37 cellular contexts compared by ENCODE assay signal in genomic region chr18:31039426-31039825, GRCh38. TPM values are rescaled to one million over a fixed set of nuclear protein-coding genes. Genes with fewer than 3 reads are reported as not detected.
DNase-seq lines count a peak whose midpoint lies in the region; FAIRE-seq and TF ChIP-seq lines count a peak whose summit lies in the region.
"Had no signal": no experiment of that assay in that cellular context is flagged by ENCODE, and none has a peak within 500 bp of the region (broad histone marks: within the 10 kb centered on the region; RNA-seq: fewer than 3 reads in every experiment).

No MANE protein-coding gene starts in this region.

- DNase-seq in D721Med (ENCODE audit: insufficient read length, low spot score) (no peak), LoVo (ENCODE audit: low spot score) (peak; percentile 43), bronchial epithelial cell (ENCODE audit: low read depth) (peak; percentile 78), iris pigment epithelial cell (ENCODE audit: low read depth) (peak; percentile 13), neural progenitor cell (ENCODE audit: low spot score) (no peak), uterus (no peak)
- DNase-seq in effector CD4-positive, alpha-beta T cell: no peak
- DNase-seq in activated T-cell treated with anti-CD3 and anti-CD28 coated beads, Interleukin-2, amount 50 U/mL, for 1 hour: no peak
- DNase-seq: activated CD4-positive, alpha-beta T cell treated with anti-CD3 and anti-CD28 coated beads, Interleukin-2, amount 10 ng/mL, durations not matched to agents 24 days and 14 days; activated CD8-positive, alpha-beta memory T cell treated with anti-CD3 and anti-CD28 coated beads for 24 hours; activated effector memory CD4-positive, alpha-beta T cell treated with Interleukin-2 at 50 U/mL for 16 hours; activated T-cell treated with anti-CD3 and anti-CD28 coated beads for 4 hours; aorta; caudate nucleus; COR-L47; dermis blood vessel endothelial cell; DMS79 treated with DMSO at 0.1 percent for 48 hours; GDM1; hypothalamus; immature natural killer cell; KG1; NCI-H1417 treated with DMSO at 0.1 percent for 48 hours; NCI-H2081; NCI-H2227 treated with DMSO at 0.1 percent for 48 hours; Peyer's patch; posterior cingulate gyrus; right lobe of liver; SIG-M5; stimulated activated CD4-positive, alpha-beta T cell treated with anti-CD3 and anti-CD28 coated beads, Interleukin-12 subunit alpha, Interleukin-12 subunit beta, amount 100 ng/mL, for 4 hours; stimulated activated CD4-positive, alpha-beta T cell treated with anti-CD3 and anti-CD28 coated beads, Interleukin-2, amount 100 ng/mL, for 48 hours; stimulated activated naive CD8-positive, alpha-beta T cell treated with anti-CD3 and anti-CD28 coated beads, Interleukin-15, amount 100 ng/mL, for 72 hours; SW 1271 had no signal

- H3K27ac Mint-ChIP-seq in neural progenitor cell: no peak overlapping the region
- H3K27ac Mint-ChIP-seq: activated CD4-positive, alpha-beta T cell treated with anti-CD3 and anti-CD28 coated beads, Interleukin-2, amount 10 ng/mL, durations not matched to agents 24 days and 14 days; activated naive CD8-positive, alpha-beta T cell; immature natural killer cell; memory B cell; stimulated activated naive CD8-positive, alpha-beta T cell treated with anti-CD3 and anti-CD28 coated beads, Interleukin-15, amount 100 ng/mL, for 72 hours had no signal

- peaks cover 6% of the 10 kb centered on the region for H3K36me3 Mint-ChIP-seq in neural progenitor cell
- H3K36me3 Mint-ChIP-seq: activated naive CD8-positive, alpha-beta T cell had no signal

- H4K20me1 ChIP-seq in neural progenitor cell (ENCODE audit: low read depth): no peaks in the 10 kb centered on the region

- no peak overlapping the region for H3K4me3 Mint-ChIP-seq in neural progenitor cell
- H3K4me3 Mint-ChIP-seq: activated CD4-positive, alpha-beta T cell treated with anti-CD3 and anti-CD28 coated beads, Interleukin-2, amount 10 ng/mL, durations not matched to agents 24 days and 14 days; activated naive CD8-positive, alpha-beta T cell; immature natural killer cell; memory B cell; stimulated activated naive CD8-positive, alpha-beta T cell treated with anti-CD3 and anti-CD28 coated beads, Interleukin-15, amount 100 ng/mL, for 72 hours had no signal

- H3K4me3 ChIP-seq in bronchial epithelial cell (ENCODE audit: low read depth, low read length): no peak overlapping the region
- H3K4me3 ChIP-seq in neural progenitor cell: no peak overlapping the region
- no peak overlapping the region for H3K4me3 ChIP-seq in uterus
- H3K4me3 ChIP-seq: Peyer's patch, right lobe of liver, vagina had no signal

- H3K36me3 ChIP-seq in bronchial epithelial cell (ENCODE audit: control insufficient read depth, insufficient read depth, low read length) (no peaks in the 10 kb centered on the region), neural progenitor cell (no peaks in the 10 kb centered on the region), uterus (no peaks in the 10 kb centered on the region)
- H3K36me3 ChIP-seq: Peyer's patch, right lobe of liver, vagina had no signal

- no peaks in the 10 kb centered on the region for H3K27me3 ChIP-seq in bronchial epithelial cell (ENCODE audit: control insufficient read depth, insufficient read depth, low read length)
- H3K27me3 ChIP-seq in neural progenitor cell: peaks cover 68% of the 10 kb centered on the region
- peaks cover 0 to 46% of the 10 kb centered on the region in 2 donors for H3K27me3 ChIP-seq in uterus
- H3K27me3 ChIP-seq: vagina had no signal

- TF ChIP-seq CTCF in D721Med (IDR thresholded peaks at IDR 0.05; ENCODE audit: insufficient read depth, missing control alignments) (no peak), bronchial epithelial cell (IDR thresholded peaks at IDR 0.05; ENCODE audit: insufficient read depth, low read length, severe bottlenecking) (no peak), neural progenitor cell (IDR thresholded peaks at IDR 0.05) (no peak), uterus (IDR thresholded peaks at IDR 0.05) (no peak)

- H3K27ac ChIP-seq in neural progenitor cell: no peak overlapping the region
- H3K27ac ChIP-seq in uterus: no peak overlapping the region
- H3K27ac ChIP-seq: C4-2B, Peyer's patch, right lobe of liver, vagina had no signal

- H3K4me1 ChIP-seq in neural progenitor cell: no peaks in the 10 kb centered on the region
- H3K4me1 ChIP-seq in uterus: peaks cover 0 to 4% of the 10 kb centered on the region in 2 donors

- H3K9me3 ChIP-seq in neural progenitor cell (ENCODE audit: low read depth) (no peaks in the 10 kb centered on the region), uterus (no peaks in the 10 kb centered on the region)
- H3K9me3 ChIP-seq: right lobe of liver, vagina had no signal

- peaks cover 2% of the 10 kb centered on the region for H3K9me3 Mint-ChIP-seq in neural progenitor cell

- intact Hi-C loops in uterus (cut with DNase I; ENCODE audit: low total_unique reads): no loop called here

- no peak overlapping the region for H3K9ac ChIP-seq in neural progenitor cell

- H2AFZ ChIP-seq in neural progenitor cell (replicated peaks): no peak overlapping the region

- H3K4me1 Mint-ChIP-seq in neural progenitor cell: peaks cover 16% of the 10 kb centered on the region
- H3K4me1 Mint-ChIP-seq: activated CD4-positive, alpha-beta T cell treated with anti-CD3 and anti-CD28 coated beads, Interleukin-2, amount 10 ng/mL, durations not matched to agents 24 days and 14 days; immature natural killer cell; memory B cell had no signal

- FAIRE-seq in D721Med (lab: Jason Lieb, UNC) (peak; percentile 16), bronchial epithelial cell (lab: Jason Lieb, UNC) (no peak)

- H3K27me3 Mint-ChIP-seq in neural progenitor cell (ENCODE audit: insufficient read depth, low read depth): peaks cover 41% of the 10 kb centered on the region

- H3F3A ChIP-seq in neural progenitor cell (ENCODE audit: low read depth): peaks cover 11% of the 10 kb centered on the region

- H3K4me2 ChIP-seq in neural progenitor cell: no peak overlapping the region

- TF ChIP-seq POLR2A in uterus (IDR thresholded peaks at IDR 0.05): no peak

- no peaks in the 10 kb centered on the region for H3K79me2 ChIP-seq in neural progenitor cell (ENCODE audit: low read depth)

RNA-seq across cellular contexts. Expression of gene DSC3, which starts 3.1 kb away (rescaled TPM):
- total RNA-seq in bronchial epithelial cell: 193 and 198 TPM in 2 replicates
- 1.2 and 1.8 TPM in 2 replicates for total RNA-seq in neural progenitor cell (ENCODE audit: low replicate concordance)
- 10 to 100 TPM in 1 of 4 donors, 1 to 10 TPM in 1, not detected in 2; 1.3 to 15.7 TPM for total RNA-seq in uterus
- total RNA-seq: A172; activated CD4-positive, alpha-beta T cell treated with anti-CD3 and anti-CD28 coated beads, Interleukin-2, amount 10 ng/mL, durations not matched to agents 24 days and 14 days had no signal

Comparison
In these comparisons a context has a peak if more than half of its experiments do, and no peak if none do; other contexts are left out.
1. DNase-seq: peak in LoVo (single experiment), bronchial epithelial cell (single experiment) and iris pigment epithelial cell (single experiment); none in D721Med (single experiment), neural progenitor cell (single experiment), effector CD4-positive, alpha-beta T cell (single experiment), activated T-cell treated with anti-CD3 and anti-CD28 coated beads, Interleukin-2, amount 50 U/mL, for 1 hour (single experiment) and uterus (0 of 2).
2. RNA of gene DSC3, which starts 3.1 kb away (total RNA-seq): 193 to 198 TPM in bronchial epithelial cell; 1.2 to 1.8 TPM in neural progenitor cell and 1.3 to 15.7 TPM in uterus; every median in the first group is over 10 times any median in the second.